1 cellular context compared by ENCODE assay signal in genomic region chr1:90911353-90911752, GRCh38.
TF ChIP-seq lines count a peak whose summit lies in the region.

No MANE protein-coding gene starts in this region.

TF ChIP-seq in GM12878, 131 proteins besides CTCF, POLR2A, EP300 and RAD21:
- TF ChIP-seq, protein P1, sequence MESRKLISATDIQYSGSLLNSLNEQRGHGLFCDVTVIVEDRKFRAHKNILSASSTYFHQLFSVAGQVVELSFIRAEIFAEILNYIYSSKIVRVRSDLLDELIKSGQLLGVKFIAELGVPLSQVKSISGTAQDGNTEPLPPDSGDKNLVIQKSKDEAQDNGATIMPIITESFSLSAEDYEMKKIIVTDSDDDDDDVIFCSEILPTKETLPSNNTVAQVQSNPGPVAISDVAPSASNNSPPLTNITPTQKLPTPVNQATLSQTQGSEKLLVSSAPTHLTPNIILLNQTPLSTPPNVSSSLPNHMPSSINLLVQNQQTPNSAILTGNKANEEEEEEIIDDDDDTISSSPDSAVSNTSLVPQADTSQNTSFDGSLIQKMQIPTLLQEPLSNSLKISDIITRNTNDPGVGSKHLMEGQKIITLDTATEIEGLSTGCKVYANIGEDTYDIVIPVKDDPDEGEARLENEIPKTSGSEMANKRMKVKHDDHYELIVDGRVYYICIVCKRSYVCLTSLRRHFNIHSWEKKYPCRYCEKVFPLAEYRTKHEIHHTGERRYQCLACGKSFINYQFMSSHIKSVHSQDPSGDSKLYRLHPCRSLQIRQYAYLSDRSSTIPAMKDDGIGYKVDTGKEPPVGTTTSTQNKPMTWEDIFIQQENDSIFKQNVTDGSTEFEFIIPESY (IDR thresholded peaks at IDR 0.05): no peak
- TF ChIP-seq HDAC6 (IDR thresholded peaks at IDR 0.05; ENCODE audit: unreplicated experiment) (no peak), ZBED1 (IDR thresholded peaks at IDR 0.05; ENCODE audit: borderline replicate concordance) (no peak), SPI1 (IDR thresholded peaks at IDR 0.05; ENCODE audit: borderline replicate concordance, insufficient read depth, low read depth, low read length) (peak; percentile 75; the same call in 1 of the 2 replicates), E2F8 (IDR thresholded peaks at IDR 0.05; ENCODE audit: low read depth, partially characterized antibody) (no peak), BHLHE40 (IDR thresholded peaks at IDR 0.05; ENCODE audit: borderline replicate concordance in 1 of 2, low read depth in 2 of 2, low read length in 1 of 2) (no peak), BCL11A (IDR thresholded peaks at IDR 0.05; ENCODE audit: low read depth, low read length) (no peak), SMAD5 (IDR thresholded peaks at IDR 0.05; ENCODE audit: low read depth) (no peak)
